In genomic region chr14:105528859-105529505, GRCh38 we compare ENCODE assay signal across 9 cellular contexts. TPM values are rescaled to one million over a fixed set of nuclear protein-coding genes. Genes with fewer than 3 reads are reported as not detected.
A peak's percentile ranks its signal among the peaks of the same experiment; 100 is the strongest.
DNase-seq lines count a peak whose midpoint lies in the region; ATAC-seq and TF ChIP-seq lines count a peak whose summit lies in the region.
"Had no signal": no experiment of that assay in that cellular context is flagged by ENCODE, and none has a peak within 500 bp of the region (broad histone marks: within the 10 kb centered on the region; RNA-seq: fewer than 3 reads in every experiment).

No MANE protein-coding gene starts in this region.

- no peak overlapping the region; the same call in 1 of the 2 replicates for H3K9ac ChIP-seq in PC-3 (ENCODE audit: low read length)

- no peak for TF ChIP-seq EP300 in suprapubic skin (IDR thresholded peaks at IDR 0.05)

- peaks cover 17% of the 10 kb centered on the region for H3K4me1 Mint-ChIP-seq in activated naive CD8-positive, alpha-beta T cell treated with anti-CD3 and anti-CD28 coated beads, Interleukin-2, amount 10 ng/mL, durations not matched to agents 7 days and 5 days
- H3K4me1 Mint-ChIP-seq in naive B cell, result peaks cover 35 to 59% (median 46%) of the 10 kb centered on the region in 3 donors

- no peaks in the 10 kb centered on the region for H3K9me2 ChIP-seq in PC-3 (replicated peaks; ENCODE audit: low read length)

- no peaks in the 10 kb centered on the region for H3K9me3 ChIP-seq in PC-3 (ENCODE audit: low read length)
- H3K9me3 ChIP-seq in suprapubic skin, result no peaks in the 10 kb centered on the region

- no peak for TF ChIP-seq POLR2A in suprapubic skin (IDR thresholded peaks at IDR 0.05)

- 50% methylated on average over 25 of the region's 65 CpGs for WGBS in suprapubic skin

- no peak for ATAC-seq in PC-3
- ATAC-seq in activated naive CD8-positive, alpha-beta T cell treated with anti-CD3 and anti-CD28 coated beads, Interleukin-2, amount 10 ng/mL, durations not matched to agents 7 days and 5 days (ENCODE audit: low read depth), result peak; percentile 8
- no peak for ATAC-seq in naive B cell (ENCODE audit: low read depth in 2 of 2)
- ATAC-seq in HG02885 (IDR thresholded peaks at IDR 0.05; ENCODE audit: poor library complexity, unreplicated experiment), result no peak
- no peak for ATAC-seq in GM19463 (IDR thresholded peaks at IDR 0.05; ENCODE audit: unreplicated experiment)
- ATAC-seq in GM19035 (IDR thresholded peaks at IDR 0.05; ENCODE audit: unreplicated experiment), result no peak

- H3K36me3 ChIP-seq in PC-3 (ENCODE audit: low read depth, low read length), result no peaks in the 10 kb centered on the region
- no peaks in the 10 kb centered on the region for H3K36me3 ChIP-seq in suprapubic skin

- H3K4me3 ChIP-seq in PC-3 (ENCODE audit: low read length), result no peak overlapping the region; the same call in 1 of the 2 replicates
- peak overlapping the region; percentile 70 for H3K4me3 ChIP-seq in suprapubic skin

- CTCF ChIA-PET in PC-3 (lab: Charles Lee), result interaction anchor here (1.0 to 1.3 kb wide), 3 partner anchors 38 to 48 kb away, joined by 5 read pairs; partner anchors contain the start of gene TEDC1

- H3K4me1 ChIP-seq in PC-3 (ENCODE audit: insufficient read depth, low read length) (peaks cover 10% of the 10 kb centered on the region; the same call in 1 of the 2 replicates), suprapubic skin (peaks cover 35% of the 10 kb centered on the region)

- DNase-seq in PC-3 (no peak), naive B cell (peak; percentile 22), suprapubic skin (ENCODE audit: low spot score in 2 of 2) (peak in 1 of 2 donors; percentile 66), SIG-M5 treated with dmso at 0.1 percent for 504 hours (lab: John Stamatoyannopoulos, UW; ENCODE audit: unreplicated experiment) (no peak)
- peak; percentile 62 for DNase-seq in activated naive CD8-positive, alpha-beta T cell treated with anti-CD3 and anti-CD28 coated beads, Interleukin-2, amount 10 ng/mL, durations not matched to agents 7 days and 5 days

- peaks cover 9% of the 10 kb centered on the region; the same call in 1 of the 2 replicates for H3K79me2 ChIP-seq in PC-3 (ENCODE audit: low read length)

- peaks cover 24% of the 10 kb centered on the region for H3K27me3 Mint-ChIP-seq in activated naive CD8-positive, alpha-beta T cell treated with anti-CD3 and anti-CD28 coated beads, Interleukin-2, amount 10 ng/mL, durations not matched to agents 7 days and 5 days
- H3K27me3 Mint-ChIP-seq in naive B cell, result peaks cover 3 to 14% (median 8%) of the 10 kb centered on the region in 3 donors

- peak overlapping the region; percentile 94 for H3K4me2 ChIP-seq in PC-3 (ENCODE audit: low read length)

- no peaks in the 10 kb centered on the region for H3F3A ChIP-seq in PC-3 (ENCODE audit: low read length, unreplicated experiment)

- H3K4me3 Mint-ChIP-seq in activated naive CD8-positive, alpha-beta T cell treated with anti-CD3 and anti-CD28 coated beads, Interleukin-2, amount 10 ng/mL, durations not matched to agents 7 days and 5 days, result peak overlapping the region; percentile 79
- peak overlapping the region; percentile 79 to 88 (median 82) for H3K4me3 Mint-ChIP-seq in naive B cell

- H3K27me3 ChIP-seq in PC-3 (ENCODE audit: low read length), result no peaks in the 10 kb centered on the region
- peaks cover 13% of the 10 kb centered on the region for H3K27me3 ChIP-seq in suprapubic skin

- no peaks in the 10 kb centered on the region for H4K20me1 ChIP-seq in PC-3 (ENCODE audit: low read length)

- no peak for TF ChIP-seq CTCF in PC-3 (conservative IDR thresholded peaks at IDR 0.05; ENCODE audit: low read depth, low read length)
- no peak for TF ChIP-seq CTCF in suprapubic skin (IDR thresholded peaks at IDR 0.05)

- peak overlapping the region; percentile 86 for H3K27ac Mint-ChIP-seq in activated naive CD8-positive, alpha-beta T cell treated with anti-CD3 and anti-CD28 coated beads, Interleukin-2, amount 10 ng/mL, durations not matched to agents 7 days and 5 days
- H3K27ac Mint-ChIP-seq in naive B cell, result peak overlapping the region in 3 of 6 donors; percentile 57 to 85 (median 76)

- H3K36me3 Mint-ChIP-seq in activated naive CD8-positive, alpha-beta T cell treated with anti-CD3 and anti-CD28 coated beads, Interleukin-2, amount 10 ng/mL, durations not matched to agents 7 days and 5 days, result no peaks in the 10 kb centered on the region
- no peaks in the 10 kb centered on the region for H3K36me3 Mint-ChIP-seq in naive B cell

- POLR2A ChIA-PET in PC-3 (lab: Charles Lee; ENCODE audit: unreplicated experiment), result interaction anchor here (0.6 kb wide), 1 partner anchor 17 kb away, joined by 4 read pairs; no protein-coding TSS in a partner anchor
- POLR2A ChIA-PET in activated naive CD8-positive, alpha-beta T cell treated with anti-CD3 and anti-CD28 coated beads, Interleukin-2, amount 10 ng/mL, durations not matched to agents 7 days and 5 days (lab: Charles Lee), result interaction anchor here (1.2 to 2.2 kb wide), 4 partner anchors 39 to 158 kb away, joined by 6 to 18 read pairs (median 12); no protein-coding TSS in a partner anchor

- peak overlapping the region; percentile 82; the same call in 1 of the 2 replicates for H2AFZ ChIP-seq in PC-3 (ENCODE audit: low read length)

- no TSS peak for BruUV-seq in PC-3 (replicated peaks; lab: Mats Ljungman, UMichigan)

- intact Hi-C loops in PC-3 (cut with micrococcal nuclease), result loop anchor here (2.0 kb wide), 1 partner anchor 38 kb away; the partner anchor contains the start of gene TEDC1

- H3K9me3 Mint-ChIP-seq in activated naive CD8-positive, alpha-beta T cell treated with anti-CD3 and anti-CD28 coated beads, Interleukin-2, amount 10 ng/mL, durations not matched to agents 7 days and 5 days, result no peaks in the 10 kb centered on the region
- no peaks in the 10 kb centered on the region for H3K9me3 Mint-ChIP-seq in naive B cell

- H3K27ac ChIP-seq in PC-3 (ENCODE audit: low read length) (no peak overlapping the region), suprapubic skin (no peak overlapping the region)

RNA-seq across cellular contexts. Expression of gene TMEM121, which starts 2.6 kb away (rescaled TPM):
- total RNA-seq in PC-3 (2014; rRNA removed), result 27.5 and 33.6 TPM in 2 replicates
- total RNA-seq in activated naive CD8-positive, alpha-beta T cell treated with anti-CD3 and anti-CD28 coated beads, Interleukin-2, amount 10 ng/mL, durations not matched to agents 7 days and 5 days, result 1 to 10 TPM; 8.1 to 8.8 TPM
- polyA plus RNA-seq in naive B cell (ENCODE audit: low read depth in 6 of 6), result 1 to 10 TPM; 1.4 to 3.3 (median 1.9) TPM
- 1 to 10 TPM; 1.7 to 4.2 (median 2.7) TPM for total RNA-seq in suprapubic skin

RNA-seq across cellular contexts. Expression of gene TEDC1, which starts 37.9 kb away (rescaled TPM):
- total RNA-seq in PC-3 (2014; rRNA removed) (66.7 and 108 TPM in 2 replicates), suprapubic skin (10 to 100 TPM; 11.4 to 41.0 (median 14.0) TPM)
- total RNA-seq in activated naive CD8-positive, alpha-beta T cell treated with anti-CD3 and anti-CD28 coated beads, Interleukin-2, amount 10 ng/mL, durations not matched to agents 7 days and 5 days, result 10 to 100 TPM; 43.3 to 47.6 TPM
- polyA plus RNA-seq in naive B cell (ENCODE audit: low read depth in 6 of 6), result 10 to 100 TPM in 3 of 6 donors, 1 to 10 TPM in 3; 3.5 to 13.6 (median 8.3) TPM

RNA-seq across cellular contexts. Expression of gene CRIP1, which starts 42.3 kb away (rescaled TPM):
- 45.9 and 48.7 TPM in 2 replicates for total RNA-seq in PC-3 (2014; rRNA removed)
- 100 to 1,000 TPM; 445 to 453 TPM for total RNA-seq in activated naive CD8-positive, alpha-beta T cell treated with anti-CD3 and anti-CD28 coated beads, Interleukin-2, amount 10 ng/mL, durations not matched to agents 7 days and 5 days
- polyA plus RNA-seq in naive B cell (ENCODE audit: low read depth in 6 of 6), result 100 to 1,000 TPM; 115 to 495 (median 235) TPM
- total RNA-seq in suprapubic skin, result 100 to 1,000 TPM in 1 of 4 donors, 10 to 100 TPM in 3; 28.6 to 140 (median 76.2) TPM
- total RNA-seq: bronchial epithelial cell had no signal

RNA-seq across cellular contexts. Expression of gene CRIP2, which starts 54.4 kb away (rescaled TPM):
- 100 and 109 TPM in 2 replicates for total RNA-seq in PC-3 (2014; rRNA removed)
- 1 to 10 TPM; 1.2 to 1.6 TPM for total RNA-seq in activated naive CD8-positive, alpha-beta T cell treated with anti-CD3 and anti-CD28 coated beads, Interleukin-2, amount 10 ng/mL, durations not matched to agents 7 days and 5 days
- polyA plus RNA-seq in naive B cell (ENCODE audit: low read depth in 6 of 6), result 10 to 100 TPM in 2 of 6 donors, 1 to 10 TPM in 4; 2.0 to 27.3 (median 8.4) TPM
- 100 to 1,000 TPM in 2 of 4 donors, 10 to 100 TPM in 2; 70.7 to 140 (median 104) TPM for total RNA-seq in suprapubic skin

Comparison
In these comparisons a context has a peak if more than half of its experiments do, and no peak if none do; other contexts are left out.
1. DNase-seq: peak in activated naive CD8-positive, alpha-beta T cell treated with anti-CD3 and anti-CD28 coated beads, Interleukin-2, amount 10 ng/mL, durations not matched to agents 7 days and 5 days (single experiment) and naive B cell (single experiment); none in PC-3 (single experiment) and SIG-M5 treated with dmso at 0.1 percent for 504 hours (single experiment).